Comparison of ENCODE assay signal across 1 cellular context in the genomic region with DNA sequence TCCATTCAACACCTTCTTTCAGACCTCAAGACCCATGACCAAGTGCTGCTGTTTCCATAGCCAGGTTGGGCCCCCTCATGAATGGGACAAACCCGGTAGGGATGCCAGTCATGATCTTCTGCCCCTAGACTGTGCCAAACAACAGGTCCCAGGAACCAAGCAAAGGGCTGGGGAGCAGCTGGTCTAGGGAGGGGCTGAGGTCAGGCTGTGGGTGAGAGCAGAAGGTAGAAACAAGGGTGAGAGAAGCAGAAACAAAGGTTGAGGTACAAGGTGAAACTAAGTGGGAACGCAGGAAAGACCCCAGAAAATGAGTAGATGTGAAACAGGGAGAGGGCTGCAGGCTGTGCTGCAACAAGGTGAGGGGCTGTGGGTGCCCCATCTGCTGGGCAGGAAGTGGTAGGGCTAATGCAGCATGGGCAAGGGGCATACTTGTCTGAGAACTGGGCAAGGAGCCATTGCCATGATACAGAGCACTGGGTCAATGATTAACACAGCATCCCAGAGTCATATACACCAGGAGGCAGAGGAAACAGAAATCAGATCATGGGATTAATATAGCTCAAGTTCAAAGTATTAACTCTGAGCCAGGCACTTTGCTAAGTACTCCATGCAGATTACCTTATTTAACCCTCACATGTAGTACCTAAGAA.
TF ChIP-seq lines count a peak whose summit lies in the region.

No MANE protein-coding gene starts in this region.

TF ChIP-seq in HepG2, 621 proteins besides CTCF, POLR2A, EP300 and RAD21:
- TF ChIP-seq, protein P1, sequence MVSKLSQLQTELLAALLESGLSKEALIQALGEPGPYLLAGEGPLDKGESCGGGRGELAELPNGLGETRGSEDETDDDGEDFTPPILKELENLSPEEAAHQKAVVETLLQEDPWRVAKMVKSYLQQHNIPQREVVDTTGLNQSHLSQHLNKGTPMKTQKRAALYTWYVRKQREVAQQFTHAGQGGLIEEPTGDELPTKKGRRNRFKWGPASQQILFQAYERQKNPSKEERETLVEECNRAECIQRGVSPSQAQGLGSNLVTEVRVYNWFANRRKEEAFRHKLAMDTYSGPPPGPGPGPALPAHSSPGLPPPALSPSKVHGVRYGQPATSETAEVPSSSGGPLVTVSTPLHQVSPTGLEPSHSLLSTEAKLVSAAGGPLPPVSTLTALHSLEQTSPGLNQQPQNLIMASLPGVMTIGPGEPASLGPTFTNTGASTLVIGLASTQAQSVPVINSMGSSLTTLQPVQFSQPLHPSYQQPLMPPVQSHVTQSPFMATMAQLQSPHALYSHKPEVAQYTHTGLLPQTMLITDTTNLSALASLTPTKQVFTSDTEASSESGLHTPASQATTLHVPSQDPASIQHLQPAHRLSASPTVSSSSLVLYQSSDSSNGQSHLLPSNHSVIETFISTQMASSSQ (IDR thresholded peaks at IDR 0.05; ENCODE audit: low read depth) = peak; percentile 62; the same call in 1 of the 2 replicates
- TF ChIP-seq, protein P1 (CRISPR knock-in tag; IDR thresholded peaks at IDR 0.05; ENCODE audit: borderline replicate concordance) = peak; percentile 38; the same call in 1 of the 2 replicates
- peak; percentile 27; the same call in 1 of the 2 replicates for TF ChIP-seq GATAD2A (CRISPR knock-in tag; IDR thresholded peaks at IDR 0.05)
- 0 out of 2 replicates have a peak, but pooled peaks have one; percentile 24 for TF ChIP-seq ZNF644 (CRISPR knock-in tag; IDR thresholded peaks at IDR 0.05; ENCODE audit: low read depth)
- no peak for TF ChIP-seq MBD4 (IDR thresholded peaks at IDR 0.05; ENCODE audit: borderline replicate concordance, low read length)
- no peak for TF ChIP-seq ZNF557 (CRISPR knock-in tag; IDR thresholded peaks at IDR 0.05)
- no peak for TF ChIP-seq CBX2 (IDR thresholded peaks at IDR 0.05; ENCODE audit: low read depth, low read length)
- TF ChIP-seq CBX2 (CRISPR knock-in tag; IDR thresholded peaks at IDR 0.05; ENCODE audit: low read depth) = no peak
- no peak for TF ChIP-seq HOXD1 (CRISPR knock-in tag; IDR thresholded peaks at IDR 0.05)
- peak; percentile 85 for TF ChIP-seq HNRNPL (IDR thresholded peaks at IDR 0.05; ENCODE audit: low read depth, low read length)
- TF ChIP-seq, protein P2, sequence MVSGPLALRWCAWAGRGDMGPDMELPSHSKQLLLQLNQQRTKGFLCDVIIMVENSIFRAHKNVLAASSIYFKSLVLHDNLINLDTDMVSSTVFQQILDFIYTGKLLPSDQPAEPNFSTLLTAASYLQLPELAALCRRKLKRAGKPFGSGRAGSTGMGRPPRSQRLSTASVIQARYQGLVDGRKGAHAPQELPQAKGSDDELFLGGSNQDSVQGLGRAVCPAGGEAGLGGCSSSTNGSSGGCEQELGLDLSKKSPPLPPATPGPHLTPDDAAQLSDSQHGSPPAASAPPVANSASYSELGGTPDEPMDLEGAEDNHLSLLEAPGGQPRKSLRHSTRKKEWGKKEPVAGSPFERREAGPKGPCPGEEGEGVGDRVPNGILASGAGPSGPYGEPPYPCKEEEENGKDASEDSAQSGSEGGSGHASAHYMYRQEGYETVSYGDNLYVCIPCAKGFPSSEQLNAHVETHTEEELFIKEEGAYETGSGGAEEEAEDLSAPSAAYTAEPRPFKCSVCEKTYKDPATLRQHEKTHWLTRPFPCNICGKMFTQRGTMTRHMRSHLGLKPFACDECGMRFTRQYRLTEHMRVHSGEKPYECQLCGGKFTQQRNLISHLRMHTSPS (CRISPR knock-in tag; IDR thresholded peaks at IDR 0.05; ENCODE audit: low read depth) = peak; percentile 88
- TF ChIP-seq ZNF614 (CRISPR knock-in tag; IDR thresholded peaks at IDR 0.05; ENCODE audit: borderline replicate concordance) = no peak
- TF ChIP-seq, protein P3, sequence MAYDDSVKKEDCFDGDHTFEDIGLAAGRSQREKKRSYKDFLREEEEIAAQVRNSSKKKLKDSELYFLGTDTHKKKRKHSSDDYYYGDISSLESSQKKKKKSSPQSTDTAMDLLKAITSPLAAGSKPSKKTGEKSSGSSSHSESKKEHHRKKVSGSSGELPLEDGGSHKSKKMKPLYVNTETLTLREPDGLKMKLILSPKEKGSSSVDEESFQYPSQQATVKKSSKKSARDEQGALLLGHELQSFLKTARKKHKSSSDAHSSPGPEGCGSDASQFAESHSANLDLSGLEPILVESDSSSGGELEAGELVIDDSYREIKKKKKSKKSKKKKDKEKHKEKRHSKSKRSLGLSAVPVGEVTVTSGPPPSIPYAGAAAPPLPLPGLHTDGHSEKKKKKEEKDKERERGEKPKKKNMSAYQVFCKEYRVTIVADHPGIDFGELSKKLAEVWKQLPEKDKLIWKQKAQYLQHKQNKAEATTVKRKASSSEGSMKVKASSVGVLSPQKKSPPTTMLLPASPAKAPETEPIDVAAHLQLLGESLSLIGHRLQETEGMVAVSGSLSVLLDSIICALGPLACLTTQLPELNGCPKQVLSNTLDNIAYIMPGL (CRISPR knock-in tag; IDR thresholded peaks at IDR 0.05; ENCODE audit: borderline replicate concordance in 1 of 2, low read depth in 1 of 2) = no peak
- TF ChIP-seq ELF1 (CRISPR knock-in tag; IDR thresholded peaks at IDR 0.05) = 0 out of 2 replicates have a peak, but pooled peaks have one; percentile 13
- TF ChIP-seq ZNF329 (CRISPR knock-in tag; IDR thresholded peaks at IDR 0.05; ENCODE audit: low read depth) = peak; percentile 97
- 0 out of 2 replicates have a peak, but pooled peaks have one; percentile 16 for TF ChIP-seq STAG1 (CRISPR knock-in tag; IDR thresholded peaks at IDR 0.05)
